In the genomic region with DNA sequence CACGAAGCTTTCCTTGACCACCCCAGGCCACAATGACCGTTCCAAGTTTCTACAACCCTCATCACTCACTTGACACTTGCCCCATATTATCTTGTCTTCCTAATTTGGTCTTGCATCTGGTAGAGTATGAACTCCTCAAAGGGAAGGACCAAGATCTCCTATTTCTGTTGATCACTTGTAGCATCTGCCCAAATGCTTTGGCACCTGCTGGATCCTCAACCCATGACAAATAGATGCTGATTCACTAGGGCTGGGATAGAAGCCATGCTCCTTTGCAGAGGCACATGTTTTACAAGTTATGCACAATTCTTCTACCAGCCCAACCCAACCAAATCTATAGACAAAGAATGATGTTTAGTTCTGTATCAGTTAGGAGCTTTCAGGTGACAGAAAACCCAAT, we compare ENCODE assay signal across 26 cellular contexts.
"Had no signal": no experiment of that assay in that cellular context is flagged by ENCODE, and none has a peak within 500 bp of the region (broad histone marks: within the 10 kb centered on the region; RNA-seq: fewer than 3 reads in every experiment).

No MANE protein-coding gene starts in this region.

- H3K27me3 ChIP-seq: colonic mucosa, esophagus muscularis mucosa, gastroesophageal sphincter, heart right ventricle, pancreas, right lobe of liver, stomach, tibial artery, upper lobe of left lung had no signal

- ATAC-seq: gastroesophageal sphincter; heart right ventricle; left ventricle myocardium superior; lower lobe of right lung; natural killer cell treated with Interleukin-12 subunit alpha and Interleukin-12 subunit beta and Interleukin-15 and Interleukin-18, amount 100 ng/mL, for 72 hours; pancreas; right lobe of liver; stimulated activated effector memory CD8-positive, alpha-beta T cell treated with anti-CD3 and anti-CD28 coated beads, Interleukin-12 subunit alpha, Interleukin-12 subunit beta, amount 100 ng/mL, for 72 hours had no signal

- H3K36me3 ChIP-seq: colonic mucosa, esophagus muscularis mucosa, gastroesophageal sphincter, heart right ventricle, lower lobe of right lung, neutrophil, pancreas, right lobe of liver, stomach, tibial artery, upper lobe of left lung had no signal

- DNase-seq: colonic mucosa; effector CD8-positive, alpha-beta T cell; glutamatergic neuron; heart right ventricle; hypothalamus; left ventricle myocardium superior; lower lobe of right lung; naive B cell; pancreas; right lobe of liver; stimulated activated CD4-positive, alpha-beta T cell treated with anti-CD3 and anti-CD28 coated beads, Interleukin-2, amount 100 ng/mL, for 24 hours; stimulated activated CD4-positive, alpha-beta T cell treated with anti-CD3 and anti-CD28 coated beads, Interleukin-4, amount 100 ng/mL, for 24 hours; stimulated activated naive CD4-positive, alpha-beta T cell treated with Interleukin-2 at 50 U/mL for 16 hours; stomach; tibial artery; upper lobe of left lung had no signal

- H3K4me3 ChIP-seq: colonic mucosa, esophagus muscularis mucosa, gastroesophageal sphincter, heart right ventricle, lower lobe of right lung, pancreas, right lobe of liver, stomach, tibial artery, upper lobe of left lung had no signal

- H3K9me3 ChIP-seq: colonic mucosa, esophagus muscularis mucosa, gastroesophageal sphincter, heart right ventricle, lower lobe of right lung, neutrophil, pancreas, right lobe of liver, stomach, tibial artery, upper lobe of left lung had no signal

- H3K4me1 ChIP-seq: colonic mucosa, gastroesophageal sphincter, lower lobe of right lung, pancreas, right lobe of liver, stomach, tibial artery, upper lobe of left lung had no signal

- H3K9me3 Mint-ChIP-seq: central memory CD8-positive, alpha-beta T cell; dendritic cell treated with granulocyte-macrophage colony-stimulating factor and Interleukin-4, amounts not matched to agents 40 ng/mL and 50 ng/mL, for 4 days; endodermal cell; naive B cell; natural killer cell treated with Interleukin-12 subunit alpha and Interleukin-12 subunit beta and Interleukin-15 and Interleukin-18, amount 100 ng/mL, for 72 hours; neural crest cell; stimulated activated effector memory CD8-positive, alpha-beta T cell treated with anti-CD3 and anti-CD28 coated beads, Interleukin-12 subunit alpha, Interleukin-12 subunit beta, amount 100 ng/mL, for 72 hours had no signal

- H3K4me3 Mint-ChIP-seq: central memory CD8-positive, alpha-beta T cell; dendritic cell treated with granulocyte-macrophage colony-stimulating factor and Interleukin-4, amounts not matched to agents 40 ng/mL and 50 ng/mL, for 4 days; endodermal cell; naive B cell; natural killer cell treated with Interleukin-12 subunit alpha and Interleukin-12 subunit beta and Interleukin-15 and Interleukin-18, amount 100 ng/mL, for 72 hours; neural crest cell; stimulated activated effector memory CD8-positive, alpha-beta T cell treated with anti-CD3 and anti-CD28 coated beads, Interleukin-12 subunit alpha, Interleukin-12 subunit beta, amount 100 ng/mL, for 72 hours had no signal

- H3K4me1 Mint-ChIP-seq: central memory CD8-positive, alpha-beta T cell; naive B cell; neural crest cell; stimulated activated effector memory CD8-positive, alpha-beta T cell treated with anti-CD3 and anti-CD28 coated beads, Interleukin-12 subunit alpha, Interleukin-12 subunit beta, amount 100 ng/mL, for 72 hours had no signal

- H3K36me3 Mint-ChIP-seq: naive B cell; natural killer cell treated with Interleukin-12 subunit alpha and Interleukin-12 subunit beta and Interleukin-15 and Interleukin-18, amount 100 ng/mL, for 72 hours; stimulated activated effector memory CD8-positive, alpha-beta T cell treated with anti-CD3 and anti-CD28 coated beads, Interleukin-12 subunit alpha, Interleukin-12 subunit beta, amount 100 ng/mL, for 72 hours had no signal

- H3K27ac Mint-ChIP-seq: dendritic cell treated with granulocyte-macrophage colony-stimulating factor and Interleukin-4, amounts not matched to agents 40 ng/mL and 50 ng/mL, for 4 days; endodermal cell; naive B cell; natural killer cell treated with Interleukin-12 subunit alpha and Interleukin-12 subunit beta and Interleukin-15 and Interleukin-18, amount 100 ng/mL, for 72 hours; stimulated activated effector memory CD8-positive, alpha-beta T cell treated with anti-CD3 and anti-CD28 coated beads, Interleukin-12 subunit alpha, Interleukin-12 subunit beta, amount 100 ng/mL, for 72 hours had no signal

- H3K27ac ChIP-seq: colonic mucosa, epithelial cell of prostate, esophagus muscularis mucosa, gastroesophageal sphincter, lower lobe of right lung, neutrophil, pancreas, right lobe of liver, stomach, tibial artery, upper lobe of left lung had no signal
